Comparison of ENCODE assay signal across 18 cellular contexts in the genomic region with DNA sequence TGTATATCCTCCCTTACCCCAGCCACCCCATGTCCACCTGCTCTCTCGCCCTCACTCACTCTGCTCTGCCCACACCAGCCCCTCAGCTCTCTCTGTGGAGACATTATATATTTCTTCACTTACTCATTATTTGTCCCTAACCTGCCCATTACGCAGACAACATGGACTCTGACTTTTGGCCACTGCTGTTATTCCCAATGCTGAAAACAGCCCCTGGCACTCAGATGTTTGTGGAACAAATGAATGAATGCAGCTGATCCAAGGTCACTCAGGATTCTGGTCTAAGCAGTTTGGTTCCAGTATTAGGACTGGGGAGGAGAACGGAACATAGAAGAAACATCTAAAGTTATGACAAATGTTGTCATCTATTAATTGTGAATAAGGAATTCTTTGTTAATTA. TPM values are rescaled to one million over a fixed set of nuclear protein-coding genes. Genes with fewer than 3 reads are reported as not detected.
DNase-seq lines count a peak whose midpoint lies in the region; ATAC-seq, FAIRE-seq and TF ChIP-seq lines count a peak whose summit lies in the region.
"Had no signal": no experiment of that assay in that cellular context is flagged by ENCODE, and none has a peak within 500 bp of the region (broad histone marks: within the 10 kb centered on the region; RNA-seq: fewer than 3 reads in every experiment).

No MANE protein-coding gene starts in this region.

- no peak overlapping the region for H4K8ac ChIP-seq in trophoblast cell (ENCODE audit: low read depth, low read length)

- no peak for TF ChIP-seq POLR2A in A549 (IDR thresholded peaks at IDR 0.05; ENCODE audit: low read length)

- no peak overlapping the region for H4K12ac ChIP-seq in trophoblast cell (ENCODE audit: low read depth, low read length)

- no peak overlapping the region for H2BK12ac ChIP-seq in trophoblast cell (ENCODE audit: low read length)

- peak overlapping the region; percentile 5 to 53; a peak in 3 of 6 replicates for H3K27ac ChIP-seq in A549
- peak overlapping the region; percentile 26; the same call in 1 of the 2 replicates for H3K27ac ChIP-seq in PC-9
- H3K27ac ChIP-seq in trophoblast cell (ENCODE audit: low read depth, low read length): no peak overlapping the region
- H3K27ac ChIP-seq in MM.1S (ENCODE audit: low read length): no peak overlapping the region

- peak overlapping the region; percentile 20 for H3K27ac Mint-ChIP-seq in endothelial cell (ENCODE audit: unreplicated experiment)
- H3K27ac Mint-ChIP-seq in activated naive CD8-positive, alpha-beta T cell treated with anti-CD3 and anti-CD28 coated beads for 36 hours: no peak overlapping the region

- CTCF ChIA-PET in A549 (lab: Yijun Ruan, JAX) (interaction anchor here (0.6 kb wide), 1 partner anchor 347 kb away, joined by 3 read pairs; no protein-coding TSS in a partner anchor), PC-9 (lab: Charles Lee) (interaction anchor here (0.7 to 1.6 kb wide), 2 partner anchors 12 to 34 kb away, joined by 3 read pairs; no protein-coding TSS in a partner anchor)

- H3K4me3 Mint-ChIP-seq in endothelial cell (ENCODE audit: unreplicated experiment): no peak overlapping the region
- no peak overlapping the region for H3K4me3 Mint-ChIP-seq in activated naive CD8-positive, alpha-beta T cell treated with anti-CD3 and anti-CD28 coated beads for 36 hours

- H3K36me3 ChIP-seq in PC-9 (ENCODE audit: low read depth): peaks cover 5% of the 10 kb centered on the region; the same call in 1 of the 2 replicates
- H3K36me3 ChIP-seq in trophoblast cell (ENCODE audit: control insufficient read depth in 1 of 2, insufficient read depth in 2 of 2, low read length in 2 of 2): peaks cover 5 to 14% of the 10 kb centered on the region in 2 experiments
- no peaks in the 10 kb centered on the region for H3K36me3 ChIP-seq in MM.1S (replicated peaks; ENCODE audit: insufficient read depth, low read length)

- H3K4me2 ChIP-seq in A549 (peak overlapping the region; percentile 22; the same call in 2 of the 3 replicates), PC-9 (no peak overlapping the region), trophoblast cell (ENCODE audit: low read length) (no peak overlapping the region), MM.1S (ENCODE audit: low read depth, low read length) (no peak overlapping the region)

- H3K4me3 ChIP-seq in A549 (no peak overlapping the region), PC-9 (no peak overlapping the region), trophoblast cell (ENCODE audit: low read depth, low read length) (no peak overlapping the region), MM.1S (ENCODE audit: low read length) (no peak overlapping the region)

- 58% methylated on average over 3 of the region's 3 CpGs for WGBS in A549 (ENCODE audit: missing lambda C conversion rate)
- no CpG with 5 or more reads among the region's 3 CpGs for WGBS in trophoblast cell (ENCODE audit: extremely low coverage, insufficient coverage, insufficient read length)

- peaks cover 66% of the 10 kb centered on the region for H3K4me1 Mint-ChIP-seq in endothelial cell (ENCODE audit: unreplicated experiment)
- peaks cover 32% of the 10 kb centered on the region for H3K4me1 Mint-ChIP-seq in activated naive CD8-positive, alpha-beta T cell treated with anti-CD3 and anti-CD28 coated beads for 36 hours

- peaks cover 31% of the 10 kb centered on the region for H3K36me3 Mint-ChIP-seq in endothelial cell (ENCODE audit: low read depth, unreplicated experiment)
- peaks cover 2% of the 10 kb centered on the region for H3K36me3 Mint-ChIP-seq in activated naive CD8-positive, alpha-beta T cell treated with anti-CD3 and anti-CD28 coated beads for 36 hours

- no peak for TF ChIP-seq EP300 in A549 (IDR thresholded peaks at IDR 0.05)

- H2BK120ac ChIP-seq in trophoblast cell (ENCODE audit: insufficient read depth, low read length, poor library complexity): no peak overlapping the region

- FAIRE-seq in A549 (lab: Jason Lieb, UNC): no peak
- FAIRE-seq: A204.1 had no signal

- POLR2A ChIA-PET in A549 (lab: Yijun Ruan, JAX) (no interaction called here), PC-9 (lab: Charles Lee; ENCODE audit: unreplicated experiment) (no interaction called here)

- H2BK5ac ChIP-seq in trophoblast cell (ENCODE audit: low read depth, low read length, poor library complexity): no peak overlapping the region

- peak overlapping the region; percentile 35 for H3K4ac ChIP-seq in trophoblast cell (ENCODE audit: low read depth, low read length)

- H2AFZ ChIP-seq in PC-9 (no peak overlapping the region), trophoblast cell (ENCODE audit: insufficient read depth, low read length, poor library complexity) (no peak overlapping the region), MM.1S (ENCODE audit: low read length) (no peak overlapping the region)

- H3K9me3 ChIP-seq in A549 (no peaks in the 10 kb centered on the region), PC-9 (ENCODE audit: insufficient read depth, low read depth) (no peaks in the 10 kb centered on the region), trophoblast cell (ENCODE audit: insufficient read depth, low read depth, low read length) (no peaks in the 10 kb centered on the region), MM.1S (replicated peaks; ENCODE audit: insufficient read depth, low read length) (no peaks in the 10 kb centered on the region)
- H3K9me3 ChIP-seq: Caco-2 had no signal

- H3K9ac ChIP-seq in trophoblast cell (ENCODE audit: low read length): no peak overlapping the region
- no peak overlapping the region for H3K9ac ChIP-seq in MM.1S (ENCODE audit: low read length)

- peaks cover 31% of the 10 kb centered on the region for H3F3A ChIP-seq in PC-9 (ENCODE audit: insufficient read depth, low read depth)
- no peaks in the 10 kb centered on the region for H3F3A ChIP-seq in MM.1S (ENCODE audit: insufficient read depth, low read length)

- no peak overlapping the region for H2AK5ac ChIP-seq in trophoblast cell (ENCODE audit: low read length)

- H3K23ac ChIP-seq in trophoblast cell (ENCODE audit: low read length): no peak overlapping the region

- DNase-seq in A549 (ENCODE audit: low read depth in 1 of 2, low spot score in 1 of 2) (no peak), PC-9 (no peak), endothelial cell (ENCODE audit: low spot score) (no peak), trophoblast cell (no peak), MM.1S (no peak), NCI-H2171 (lab: John Stamatoyannopoulos, UW) (no peak)
- DNase-seq in activated naive CD8-positive, alpha-beta T cell treated with anti-CD3 and anti-CD28 coated beads for 36 hours: no peak
- DNase-seq: Caco-2, DMS53, KG1, NCI-H1105 treated with DMSO at 0.1 percent for 48 hours, NCI-H187 treated with DMSO at 0.1 percent for 48 hours, NCI-H446 treated with DMSO at 0.1 percent for 48 hours, NCI-H748 treated with DMSO at 0.1 percent for 48 hours had no signal

- H4K91ac ChIP-seq in trophoblast cell (ENCODE audit: low read depth, low read length): no peak overlapping the region

- H3K9me2 ChIP-seq in PC-9 (ENCODE audit: insufficient read depth) (no peaks in the 10 kb centered on the region), MM.1S (replicated peaks; ENCODE audit: insufficient read depth, low read length) (no peaks in the 10 kb centered on the region)

- H3K79me1 ChIP-seq in trophoblast cell (ENCODE audit: low read length): peaks cover 37% of the 10 kb centered on the region

- H3K4me1 ChIP-seq in A549: peaks cover 63% of the 10 kb centered on the region
- peaks cover 67% of the 10 kb centered on the region for H3K4me1 ChIP-seq in PC-9 (replicated peaks; ENCODE audit: insufficient read depth)
- peaks cover 52 to 56% of the 10 kb centered on the region in 2 experiments for H3K4me1 ChIP-seq in trophoblast cell (ENCODE audit: control insufficient read depth in 1 of 2, insufficient read depth in 2 of 2, low read length in 2 of 2)
- peaks cover 9% of the 10 kb centered on the region; the same call in 1 of the 2 replicates for H3K4me1 ChIP-seq in MM.1S (ENCODE audit: low read length)

- no peaks in the 10 kb centered on the region for H3K27me3 ChIP-seq in PC-9 (ENCODE audit: insufficient read depth, low read depth)
- no peaks in the 10 kb centered on the region for H3K27me3 ChIP-seq in trophoblast cell (ENCODE audit: insufficient read depth, low read length)
- H3K27me3 ChIP-seq in MM.1S (replicated peaks; ENCODE audit: insufficient read depth, low read length): no peaks in the 10 kb centered on the region

- H3K79me2 ChIP-seq in PC-9 (ENCODE audit: low read depth): peaks cover 93% of the 10 kb centered on the region
- peaks cover 43% of the 10 kb centered on the region for H3K79me2 ChIP-seq in trophoblast cell (ENCODE audit: control insufficient read depth, insufficient read depth, low read length, poor library complexity)
- peaks cover 64% of the 10 kb centered on the region for H3K79me2 ChIP-seq in MM.1S (ENCODE audit: low read length)

- TF ChIP-seq RAD21 in A549 (conservative IDR thresholded peaks at IDR 0.05 in 1 of 2, IDR thresholded peaks at IDR 0.05 in 1 of 2): no peak

- H3K18ac ChIP-seq in trophoblast cell (ENCODE audit: low read length): no peak overlapping the region

- no peaks in the 10 kb centered on the region for H3K9me3 Mint-ChIP-seq in endothelial cell (ENCODE audit: unreplicated experiment)
- H3K9me3 Mint-ChIP-seq in activated naive CD8-positive, alpha-beta T cell treated with anti-CD3 and anti-CD28 coated beads for 36 hours: no peaks in the 10 kb centered on the region

- no TSS peak for BruUV-seq in PC-9 (replicated peaks; lab: Mats Ljungman, UMichigan)

- no peak for TF ChIP-seq CTCF in A549 (IDR thresholded peaks at IDR 0.05)
- no peak for TF ChIP-seq CTCF in PC-9 (conservative IDR thresholded peaks at IDR 0.05)
- no peak for TF ChIP-seq CTCF in endothelial cell (IDR thresholded peaks at IDR 0.05; ENCODE audit: unreplicated experiment)
- TF ChIP-seq CTCF in MM.1S (IDR thresholded peaks at IDR 0.05; ENCODE audit: low read length): no peak

- H4K20me1 ChIP-seq in PC-9 (ENCODE audit: insufficient read depth) (no peaks in the 10 kb centered on the region), MM.1S (ENCODE audit: insufficient read depth, low read length) (no peaks in the 10 kb centered on the region)

- intact Hi-C loops in PC-9 (cut with micrococcal nuclease; ENCODE audit: unreplicated experiment): no loop called here

- H3K14ac ChIP-seq in trophoblast cell (ENCODE audit: low read length): no peak overlapping the region

- H3K27me3 Mint-ChIP-seq in endothelial cell (ENCODE audit: unreplicated experiment): peaks cover 15% of the 10 kb centered on the region
- no peaks in the 10 kb centered on the region for H3K27me3 Mint-ChIP-seq in activated naive CD8-positive, alpha-beta T cell treated with anti-CD3 and anti-CD28 coated beads for 36 hours

- no peak for ATAC-seq in A549
- no peak for ATAC-seq in GM21717 (IDR thresholded peaks at IDR 0.05; ENCODE audit: unreplicated experiment)
- ATAC-seq: HCT116, Right ventricle myocardium inferior had no signal

RNA-seq across cellular contexts. Expression of a gene that starts 26.7 kb away (rescaled TPM):
- polyA plus RNA-seq in A549 (2011; rRNA removed) (43.7 and 44.0 TPM in 2 replicates), A549 (2017; fragmentation: RNase III; extraction: RNeasy Plus Mini Kit Qiagen cat#74134 plus additional on column Dnase treatment) (33.0 to 35.6 TPM (median 34.5 TPM) in 3 replicates)
- polyA plus RNA-seq in A549 (2012; cell fraction: cytosol; rRNA removed): 35.5 and 55.4 TPM in 2 replicates
- 30.9 and 37.5 TPM in 2 replicates for polyA plus RNA-seq in A549 (2012; cell fraction: nucleus; rRNA removed)
- 66.4 and 75.1 TPM in 2 replicates for polyA minus RNA-seq in A549 (2011; rRNA and poly(A)+ RNA removed)
- total RNA-seq in PC-9 (2021) (50.8 and 51.7 TPM in 2 replicates), endothelial cell (ENCODE audit: unreplicated experiment) (105 TPM)
- polyA plus RNA-seq in trophoblast cell (2013): 166 and 173 TPM in 2 replicates
- total RNA-seq in activated naive CD8-positive, alpha-beta T cell treated with anti-CD3 and anti-CD28 coated beads for 36 hours: 10 to 100 TPM; 15.1 to 17.9 TPM

Comparison
In these comparisons a context has a peak if more than half of its experiments do, and no peak if none do; other contexts are left out.
1. H3K27ac ChIP-seq: peak in A549 (2 of 2) and PC-9 (single experiment); none in trophoblast cell (single experiment) and MM.1S (single experiment).